ENCODE assay signal across 11 cellular contexts in genomic region chr17:40538936-40539705, GRCh38. TPM values are rescaled to one million over a fixed set of nuclear protein-coding genes. Genes with fewer than 3 reads are reported as not detected.
DNase-seq lines count a peak whose midpoint lies in the region; ATAC-seq and TF ChIP-seq lines count a peak whose summit lies in the region.
"Had no signal": no experiment of that assay in that cellular context is flagged by ENCODE, and none has a peak within 500 bp of the region (broad histone marks: within the 10 kb centered on the region; RNA-seq: fewer than 3 reads in every experiment).

No MANE protein-coding gene starts in this region.

- H3K27ac ChIP-seq in ACC112 (ENCODE audit: low read depth, low read length), result peak overlapping the region; percentile 96
- peak overlapping the region; percentile 33 to 48 for H3K27ac ChIP-seq in ovary

- H3K4me1 Mint-ChIP-seq in IgD-negative memory B cell, result peaks cover 34 to 48% (median 35%) of the 10 kb centered on the region in 3 donors
- peaks cover 65% of the 10 kb centered on the region for H3K4me1 Mint-ChIP-seq in endothelial cell (ENCODE audit: unreplicated experiment)
- peaks cover 77% of the 10 kb centered on the region for H3K4me1 Mint-ChIP-seq in stimulated activated effector memory CD8-positive, alpha-beta T cell treated with anti-CD3 and anti-CD28 coated beads, Interleukin-12 subunit alpha, Interleukin-12 subunit beta, amount 100 ng/mL, for 72 hours

- H3K4me3 ChIP-seq in ACC112 (ENCODE audit: low read depth, low read length) (no peak overlapping the region), ovary (no peak overlapping the region)
- H3K4me3 ChIP-seq: thoracic aorta had no signal

- peak overlapping the region; percentile 6 to 55 (median 53) for H3K27ac Mint-ChIP-seq in IgD-negative memory B cell
- H3K27ac Mint-ChIP-seq in endothelial cell (ENCODE audit: unreplicated experiment), result peak overlapping the region; percentile 57
- H3K27ac Mint-ChIP-seq in stimulated activated effector memory CD8-positive, alpha-beta T cell treated with anti-CD3 and anti-CD28 coated beads, Interleukin-12 subunit alpha, Interleukin-12 subunit beta, amount 100 ng/mL, for 72 hours, result no peak overlapping the region

- TF ChIP-seq EP300 in ovary (IDR thresholded peaks at IDR 0.05), result no peak

- H3K27me3 ChIP-seq in ACC112 (ENCODE audit: insufficient read depth, low read length) (no peaks in the 10 kb centered on the region), ovary (no peaks in the 10 kb centered on the region)

- H3K4me3 Mint-ChIP-seq in IgD-negative memory B cell, result no peak overlapping the region
- no peak overlapping the region for H3K4me3 Mint-ChIP-seq in endothelial cell (ENCODE audit: unreplicated experiment)
- H3K4me3 Mint-ChIP-seq in stimulated activated effector memory CD8-positive, alpha-beta T cell treated with anti-CD3 and anti-CD28 coated beads, Interleukin-12 subunit alpha, Interleukin-12 subunit beta, amount 100 ng/mL, for 72 hours, result no peak overlapping the region

- no peak overlapping the region for H2AFZ ChIP-seq in ACC112 (ENCODE audit: low read length, unreplicated experiment)

- intact Hi-C loops in ovary (cut with DNase I), result loop anchor here in 2 of 4 donors (2.0 to 10.0 kb wide), 2 partner anchors 14 to 54 kb away; no protein-coding TSS in a partner anchor

- WGBS in ovary, 3 donors, result 95 to 96% (median 95%) methylated on average over 6 of the region's 6 CpGs

- no peaks in the 10 kb centered on the region for H3K36me3 ChIP-seq in ACC112 (ENCODE audit: insufficient read depth, low read length)
- no peaks in the 10 kb centered on the region for H3K36me3 ChIP-seq in ovary
- H3K36me3 ChIP-seq: thoracic aorta had no signal

- TF ChIP-seq POLR2A in ovary (IDR thresholded peaks at IDR 0.05), result no peak

- DNase-seq in endothelial cell (ENCODE audit: low spot score) (no peak), ovary (peak in 1 of 5 donors; percentile 14), HuH-7.5 (ENCODE audit: low spot score) (no peak), NCI-H510A treated with DMSO at 0.1 percent for 48 hours (lab: John Stamatoyannopoulos, UW) (no peak)
- DNase-seq in stimulated activated effector memory CD8-positive, alpha-beta T cell treated with anti-CD3 and anti-CD28 coated beads, Interleukin-12 subunit alpha, Interleukin-12 subunit beta, amount 100 ng/mL, for 72 hours (ENCODE audit: low spot score in 2 of 2), result no peak
- DNase-seq: NCI-H1092; stimulated activated CD4-positive, alpha-beta T cell treated with anti-CD3 and anti-CD28 coated beads, Interleukin-15, amount 100 ng/mL, for 24 hours had no signal

- TF ChIP-seq CTCF in endothelial cell (IDR thresholded peaks at IDR 0.05; ENCODE audit: unreplicated experiment) (no peak), ovary (IDR thresholded peaks at IDR 0.05) (no peak)

- H3K79me2 ChIP-seq in ACC112 (ENCODE audit: control insufficient read depth, insufficient read depth, low read length, unreplicated experiment), result no peaks in the 10 kb centered on the region

- H3K36me3 Mint-ChIP-seq in IgD-negative memory B cell (no peaks in the 10 kb centered on the region), endothelial cell (ENCODE audit: low read depth, unreplicated experiment) (no peaks in the 10 kb centered on the region)
- peaks cover 41% of the 10 kb centered on the region for H3K36me3 Mint-ChIP-seq in stimulated activated effector memory CD8-positive, alpha-beta T cell treated with anti-CD3 and anti-CD28 coated beads, Interleukin-12 subunit alpha, Interleukin-12 subunit beta, amount 100 ng/mL, for 72 hours

- H3K4me1 ChIP-seq in ACC112 (ENCODE audit: control insufficient read depth, insufficient read depth, low read length, unreplicated experiment) (peaks cover 51% of the 10 kb centered on the region), ovary (ENCODE audit: insufficient read depth) (peaks cover 45% of the 10 kb centered on the region)

- H3K27me3 Mint-ChIP-seq in IgD-negative memory B cell (peaks cover 1% of the 10 kb centered on the region), endothelial cell (ENCODE audit: unreplicated experiment) (peaks cover 16% of the 10 kb centered on the region)

- ATAC-seq in HG02798 (IDR thresholded peaks at IDR 0.05; ENCODE audit: poor library complexity, unreplicated experiment), result no peak
- no peak for ATAC-seq in stimulated activated effector memory CD8-positive, alpha-beta T cell treated with anti-CD3 and anti-CD28 coated beads, Interleukin-12 subunit alpha, Interleukin-12 subunit beta, amount 100 ng/mL, for 72 hours

- H3K9me3 Mint-ChIP-seq in IgD-negative memory B cell (no peaks in the 10 kb centered on the region), endothelial cell (ENCODE audit: unreplicated experiment) (no peaks in the 10 kb centered on the region)
- H3K9me3 Mint-ChIP-seq in stimulated activated effector memory CD8-positive, alpha-beta T cell treated with anti-CD3 and anti-CD28 coated beads, Interleukin-12 subunit alpha, Interleukin-12 subunit beta, amount 100 ng/mL, for 72 hours, result no peaks in the 10 kb centered on the region

- no peaks in the 10 kb centered on the region for H3K9me3 ChIP-seq in ovary
- H3K9me3 ChIP-seq: thoracic aorta had no signal

RNA-seq across cellular contexts. Expression of gene CCR7, which starts 26.2 kb away (rescaled TPM):
- polyA plus RNA-seq in IgD-negative memory B cell, result 257 TPM
- total RNA-seq in endothelial cell (ENCODE audit: unreplicated experiment), result 0.51 TPM
- total RNA-seq in ovary, result 1 to 10 TPM in 2 of 7 donors, under 1 TPM in 3, not detected in 2; 0.23 to 2.5 (median 0.37) TPM
- under 1 TPM; 0.18 to 0.60 TPM for polyA plus RNA-seq in ovary
- total RNA-seq: thoracic aorta had no signal

RNA-seq across cellular contexts. Expression of gene TNS4, which starts 37.7 kb away (rescaled TPM):
- not detected for polyA plus RNA-seq in IgD-negative memory B cell
- 0.08 TPM for total RNA-seq in endothelial cell (ENCODE audit: unreplicated experiment)
- 1 to 10 TPM in 1 of 7 donors, under 1 TPM in 2, not detected in 4; 0.13 to 6.2 (median 0.95) TPM for total RNA-seq in ovary
- under 1 TPM in 1 of 2 donors, not detected in 1; 0.13 TPM for polyA plus RNA-seq in ovary
